ENCODE assay signal across 8 cellular contexts in the genomic region with DNA sequence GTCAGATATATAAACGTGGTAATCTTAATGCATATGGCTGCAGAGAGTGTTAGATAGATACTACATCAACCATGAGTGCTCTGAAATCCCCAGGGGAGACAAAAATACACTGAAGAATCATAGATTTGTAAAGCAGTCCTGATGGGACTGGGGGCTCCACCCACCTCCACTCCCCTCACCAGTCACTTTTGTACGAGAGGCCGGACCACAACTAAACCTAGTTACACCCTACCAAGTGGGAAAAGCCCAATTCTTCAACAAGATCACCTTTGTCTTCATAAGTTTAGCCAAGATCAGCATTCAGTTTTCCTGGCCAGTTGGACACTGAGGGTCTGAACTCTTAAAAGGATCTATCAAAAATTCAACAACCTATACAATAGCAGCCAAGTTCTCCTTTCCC. TPM values are rescaled to one million over a fixed set of nuclear protein-coding genes. Genes with fewer than 3 reads are reported as not detected.
A peak's percentile ranks its signal among the peaks of the same experiment; 100 is the strongest.
DNase-seq lines count a peak whose midpoint lies in the region; ATAC-seq and TF ChIP-seq lines count a peak whose summit lies in the region.

No MANE protein-coding gene starts in this region.

- CTCF ChIA-PET in Panc1 (lab: Charles Lee) = interaction anchor here (0.7 kb wide), 1 partner anchor 77 kb away, joined by 4 read pairs; no protein-coding TSS in a partner anchor

- peak overlapping the region; percentile 99 for H3K4ac ChIP-seq in trophoblast cell (ENCODE audit: low read depth, low read length)

- H3K9ac ChIP-seq in DND-41 (ENCODE audit: low read depth, low read length) (peak overlapping the region; percentile 97), trophoblast cell (ENCODE audit: low read length) (peak overlapping the region; percentile 62)

- intact Hi-C loops in Panc1 (cut with micrococcal nuclease; ENCODE audit: unreplicated experiment) = no loop called here
- intact Hi-C loops in esophagus squamous epithelium (cut with DNase I) = no loop called here

- no peak overlapping the region for H2AFZ ChIP-seq in DND-41 (ENCODE audit: low read depth, low read length)
- peak overlapping the region; percentile 53 for H2AFZ ChIP-seq in trophoblast cell (ENCODE audit: insufficient read depth, low read length, poor library complexity)

- no TSS peak for BruUV-seq in Panc1 (replicated peaks; lab: Mats Ljungman, UMichigan)

- no peak for TF ChIP-seq POLR2A in esophagus squamous epithelium (IDR thresholded peaks at IDR 0.05)

- peaks cover 57% of the 10 kb centered on the region for H3K36me3 ChIP-seq in DND-41 (ENCODE audit: insufficient read depth, low read length)
- H3K36me3 ChIP-seq in Panc1 (ENCODE audit: control insufficient read depth, insufficient read depth, low read length) = peaks cover 51% of the 10 kb centered on the region
- H3K36me3 ChIP-seq in esophagus squamous epithelium = peaks cover 24 to 50% (median 36%) of the 10 kb centered on the region in 3 donors
- H3K36me3 ChIP-seq in trophoblast cell (ENCODE audit: control insufficient read depth in 1 of 2, insufficient read depth in 2 of 2, low read length in 2 of 2) = peaks cover 17 to 38% of the 10 kb centered on the region in 2 experiments

- no peak overlapping the region for H2BK5ac ChIP-seq in trophoblast cell (ENCODE audit: low read depth, low read length, poor library complexity)

- no peaks in the 10 kb centered on the region for H3K27me3 ChIP-seq in DND-41 (ENCODE audit: insufficient read depth, low read length, poor library complexity)
- H3K27me3 ChIP-seq in Panc1 (ENCODE audit: control insufficient read depth, insufficient read depth, low read length) = no peaks in the 10 kb centered on the region
- no peaks in the 10 kb centered on the region for H3K27me3 ChIP-seq in esophagus squamous epithelium
- no peaks in the 10 kb centered on the region for H3K27me3 ChIP-seq in trophoblast cell (ENCODE audit: insufficient read depth, low read length)

- H3K79me1 ChIP-seq in trophoblast cell (ENCODE audit: low read length) = peaks cover 10% of the 10 kb centered on the region

- 17 to 18% methylated on average over 3 of the region's 3 CpGs for WGBS in esophagus squamous epithelium, 2 donors
- WGBS in trophoblast cell (ENCODE audit: extremely low coverage, insufficient coverage, insufficient read length) = no CpG with 5 or more reads among the region's 3 CpGs

- DNase-seq in DND-41 (no peak), Panc1 (ENCODE audit: low read depth, low spot score) (no peak), esophagus squamous epithelium (lab: John Stamatoyannopoulos, UW) (no peak), trophoblast cell (no peak), NCI-H446 treated with DMSO at 0.1 percent for 48 hours (lab: John Stamatoyannopoulos, UW) (no peak), SHP77 treated with DMSO at 0.1 percent for 48 hours (lab: John Stamatoyannopoulos, UW) (no peak)
- no peak for DNase-seq in activated effector memory CD4-positive, alpha-beta T cell treated with Interleukin-2 at 50 U/mL for 16 hours

- H3K18ac ChIP-seq in trophoblast cell (ENCODE audit: low read length) = no peak overlapping the region

- in situ Hi-C loops in Panc1 (cut with HindIII; ENCODE audit: low pct_unique_long_range_greater_than_20kb, low sequenced_read_pairs) = no loop called here

- H2BK12ac ChIP-seq in trophoblast cell (ENCODE audit: low read length) = no peak overlapping the region

- H4K91ac ChIP-seq in trophoblast cell (ENCODE audit: low read depth, low read length) = no peak overlapping the region

- TF ChIP-seq CTCF in DND-41 (IDR thresholded peaks at IDR 0.05; ENCODE audit: borderline replicate concordance, extremely low read depth, low read length, poor library complexity, severe bottlenecking) (no peak), Panc1 (IDR thresholded peaks at IDR 0.05) (no peak), esophagus squamous epithelium (IDR thresholded peaks at IDR 0.05) (no peak)

- no peak overlapping the region for H2BK120ac ChIP-seq in trophoblast cell (ENCODE audit: insufficient read depth, low read length, poor library complexity)

- H3K14ac ChIP-seq in trophoblast cell (ENCODE audit: low read length) = no peak overlapping the region

- peak overlapping the region; percentile 82 for H3K4me3 ChIP-seq in DND-41 (ENCODE audit: low read depth in 1 of 2, low read length in 2 of 2)
- peak overlapping the region; percentile 88 to 92 for H3K4me3 ChIP-seq in Panc1 (ENCODE audit: low read depth in 2 of 2, low read length in 2 of 2)
- peak overlapping the region; percentile 86 to 99 (median 94) for H3K4me3 ChIP-seq in esophagus squamous epithelium
- H3K4me3 ChIP-seq in trophoblast cell (ENCODE audit: low read depth, low read length) = no peak overlapping the region

- H3K23ac ChIP-seq in trophoblast cell (ENCODE audit: low read length) = no peak overlapping the region

- H3K79me2 ChIP-seq in DND-41 (ENCODE audit: insufficient read depth, low read length) (peaks cover 69% of the 10 kb centered on the region), trophoblast cell (ENCODE audit: control insufficient read depth, insufficient read depth, low read length, poor library complexity) (peaks cover 14% of the 10 kb centered on the region)

- H4K20me1 ChIP-seq in DND-41 (ENCODE audit: insufficient read depth, low read length) = peaks cover 57% of the 10 kb centered on the region

- POLR2A ChIA-PET in Panc1 (lab: Charles Lee) = no interaction called here

- H4K8ac ChIP-seq in trophoblast cell (ENCODE audit: low read depth, low read length) = no peak overlapping the region

- no peak overlapping the region for H2AK5ac ChIP-seq in trophoblast cell (ENCODE audit: low read length)

- H3K4me1 ChIP-seq in DND-41 (ENCODE audit: insufficient read depth, low read length) (peaks cover 52% of the 10 kb centered on the region), Panc1 (ENCODE audit: control insufficient read depth, insufficient read depth, low read length) (peaks cover 16% of the 10 kb centered on the region), esophagus squamous epithelium (peaks cover 21 to 65% (median 36%) of the 10 kb centered on the region in 3 donors), trophoblast cell (ENCODE audit: control insufficient read depth in 1 of 2, insufficient read depth in 2 of 2, low read length in 2 of 2) (peaks cover 3 to 4% of the 10 kb centered on the region in 2 experiments)

- no peak overlapping the region for H4K12ac ChIP-seq in trophoblast cell (ENCODE audit: low read depth, low read length)

- H3K27ac ChIP-seq in DND-41 (ENCODE audit: low read length) (peak overlapping the region; percentile 65; the same call in 1 of the 2 replicates), Panc1 (ENCODE audit: low read length) (peak overlapping the region; percentile 88), esophagus squamous epithelium (peak overlapping the region; percentile 99 to 100 (median 100)), trophoblast cell (ENCODE audit: low read depth, low read length) (no peak overlapping the region)

- H3K4me2 ChIP-seq in DND-41 (ENCODE audit: insufficient read depth, low read length) (peak overlapping the region; percentile 83), trophoblast cell (ENCODE audit: low read length) (peak overlapping the region; percentile 71)

- no peak for ATAC-seq in DND-41 (ENCODE audit: insufficient read depth, low read depth)
- ATAC-seq in Panc1 = no peak
- ATAC-seq in HG03442 (IDR thresholded peaks at IDR 0.05; ENCODE audit: unreplicated experiment) = no peak

- no peaks in the 10 kb centered on the region for H3K9me3 ChIP-seq in DND-41 (ENCODE audit: insufficient read depth, low read length, severe bottlenecking)
- H3K9me3 ChIP-seq in Panc1 (ENCODE audit: control insufficient read depth, insufficient read depth, low read depth, low read length) = no peaks in the 10 kb centered on the region
- no peaks in the 10 kb centered on the region for H3K9me3 ChIP-seq in esophagus squamous epithelium
- no peaks in the 10 kb centered on the region for H3K9me3 ChIP-seq in trophoblast cell (ENCODE audit: insufficient read depth, low read depth, low read length)

RNA-seq across cellular contexts. Expression of a gene that starts 1.5 kb away (rescaled TPM):
- 360 TPM for total RNA-seq in Panc1 (2021; ENCODE audit: unreplicated experiment)
- polyA plus RNA-seq in Panc1 (2012; ENCODE audit: insufficient read length) = 296 TPM
- total RNA-seq in esophagus squamous epithelium = 100 to 1,000 TPM; 136 to 292 (median 223) TPM
- polyA plus RNA-seq in trophoblast cell (2013) = 185 and 187 TPM in 2 replicates

RNA-seq across cellular contexts. Expression of a gene that starts 17.1 kb away (rescaled TPM):
- total RNA-seq in Panc1 (2021; ENCODE audit: unreplicated experiment) (0.39 TPM), esophagus squamous epithelium (under 1 TPM; 0.27 to 0.95 (median 0.39) TPM)
- polyA plus RNA-seq in Panc1 (2012; ENCODE audit: insufficient read length) = 0.34 TPM
- 0.83 and 0.94 TPM in 2 replicates for polyA plus RNA-seq in trophoblast cell (2013)

RNA-seq across cellular contexts. Expression of a gene that starts 26.1 kb away (rescaled TPM):
- total RNA-seq in Panc1 (2021; ENCODE audit: unreplicated experiment) = 46.4 TPM
- 57.8 TPM for polyA plus RNA-seq in Panc1 (2012; ENCODE audit: insufficient read length)
- total RNA-seq in esophagus squamous epithelium = 1 to 10 TPM; 3.6 to 9.0 (median 6.1) TPM
- 17.9 and 19.2 TPM in 2 replicates for polyA plus RNA-seq in trophoblast cell (2013)

RNA-seq across cellular contexts. Expression of a gene that starts 32.9 kb away (rescaled TPM):
- total RNA-seq in Panc1 (2021; ENCODE audit: unreplicated experiment) = 3.7 TPM
- 8.0 TPM for polyA plus RNA-seq in Panc1 (2012; ENCODE audit: insufficient read length)
- 10 to 100 TPM in 1 of 4 donors, 1 to 10 TPM in 3; 2.6 to 13.2 (median 4.9) TPM for total RNA-seq in esophagus squamous epithelium
- 0.50 and 0.55 TPM in 2 replicates for polyA plus RNA-seq in trophoblast cell (2013)

RNA-seq across cellular contexts. Expression of a gene that starts 33.5 kb away (rescaled TPM):
- total RNA-seq in Panc1 (2021; ENCODE audit: unreplicated experiment) (54.5 TPM), esophagus squamous epithelium (10 to 100 TPM; 14.9 to 23.3 (median 17.0) TPM)
- 84.8 TPM for polyA plus RNA-seq in Panc1 (2012; ENCODE audit: insufficient read length)
- 53.4 and 53.7 TPM in 2 replicates for polyA plus RNA-seq in trophoblast cell (2013)
